ENCODE assay signal across 7 cellular contexts in the genomic region with DNA sequence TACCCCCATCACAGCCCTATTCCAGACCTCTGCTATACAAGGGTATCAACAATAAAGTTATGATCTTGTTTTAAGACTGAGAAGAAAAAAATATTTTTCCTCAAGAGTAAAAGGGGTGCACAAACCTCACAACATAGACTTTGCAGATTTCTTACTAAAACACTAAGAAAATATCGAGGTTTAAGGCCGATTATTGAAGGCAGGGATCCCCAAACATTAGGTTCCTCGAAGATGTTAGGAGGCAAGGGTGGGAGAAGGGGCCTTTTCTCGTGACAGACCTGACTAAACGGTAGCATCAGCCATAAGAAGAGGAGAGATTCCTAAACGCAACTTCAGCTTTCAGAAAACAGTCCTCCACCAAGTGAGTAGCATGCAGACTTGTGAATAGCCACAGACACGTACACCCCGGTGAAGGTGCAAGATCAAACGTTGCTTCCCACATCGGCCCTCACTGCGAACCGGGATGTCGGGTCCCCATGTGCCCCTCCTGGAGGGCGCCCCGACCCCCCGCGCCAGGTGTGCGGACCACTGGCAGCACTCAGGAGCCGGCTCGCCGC. TPM values are rescaled to one million over a fixed set of nuclear protein-coding genes. Genes with fewer than 3 reads are reported as not detected.
DNase-seq lines count a peak whose midpoint lies in the region; ATAC-seq and TF ChIP-seq lines count a peak whose summit lies in the region.

No MANE protein-coding gene starts in this region.

- TF ChIP-seq CTCF in fibroblast of mammary gland (conservative IDR thresholded peaks at IDR 0.05; ENCODE audit: control insufficient read depth, insufficient read depth, low read depth, low read length): no peak
- no peak for TF ChIP-seq CTCF in neural crest cell (conservative IDR thresholded peaks at IDR 0.05)

- H3K9me3 ChIP-seq in MG63: no peaks in the 10 kb centered on the region

- peaks cover 40% of the 10 kb centered on the region for H3K4me1 Mint-ChIP-seq in activated CD8-positive, alpha-beta T cell treated with anti-CD3 and anti-CD28 coated beads, Interleukin-2, amount 10 ng/mL, durations not matched to agents 7 days and 5 days (ENCODE audit: low read depth)
- peaks cover 46% of the 10 kb centered on the region for H3K4me1 Mint-ChIP-seq in neural crest cell

- peak overlapping the region; percentile 87 for H3K4me3 Mint-ChIP-seq in activated CD8-positive, alpha-beta T cell treated with anti-CD3 and anti-CD28 coated beads, Interleukin-2, amount 10 ng/mL, durations not matched to agents 7 days and 5 days
- peak overlapping the region; percentile 95 for H3K4me3 Mint-ChIP-seq in neural crest cell

- H3K36me3 Mint-ChIP-seq in activated CD8-positive, alpha-beta T cell treated with anti-CD3 and anti-CD28 coated beads, Interleukin-2, amount 10 ng/mL, durations not matched to agents 7 days and 5 days (ENCODE audit: low read depth): peaks cover 5% of the 10 kb centered on the region
- no peaks in the 10 kb centered on the region for H3K36me3 Mint-ChIP-seq in neural crest cell (ENCODE audit: low read depth)

- H3K27ac Mint-ChIP-seq in activated CD8-positive, alpha-beta T cell treated with anti-CD3 and anti-CD28 coated beads, Interleukin-2, amount 10 ng/mL, durations not matched to agents 7 days and 5 days: peak overlapping the region; percentile 85
- peak overlapping the region; percentile 57 for H3K27ac Mint-ChIP-seq in neural crest cell (ENCODE audit: unreplicated experiment)

- CTCF ChIA-PET in activated CD8-positive, alpha-beta T cell treated with anti-CD3 and anti-CD28 coated beads, Interleukin-2, amount 10 ng/mL, durations not matched to agents 7 days and 5 days (lab: Charles Lee): no interaction called here

- DNase-seq in ELF-1 (ENCODE audit: low read depth, low spot score) (peak; percentile 29), MG63 (no peak), fibroblast of mammary gland (ENCODE audit: low read depth) (peak; percentile 37), neural crest cell (ENCODE audit: low read depth, low spot score) (peak; percentile 7)
- peak; percentile 51 for DNase-seq in activated CD8-positive, alpha-beta T cell treated with anti-CD3 and anti-CD28 coated beads, Interleukin-2, amount 10 ng/mL, durations not matched to agents 7 days and 5 days

- H3K9me3 Mint-ChIP-seq in activated CD8-positive, alpha-beta T cell treated with anti-CD3 and anti-CD28 coated beads, Interleukin-2, amount 10 ng/mL, durations not matched to agents 7 days and 5 days (ENCODE audit: insufficient read depth): no peaks in the 10 kb centered on the region
- H3K9me3 Mint-ChIP-seq in neural crest cell: no peaks in the 10 kb centered on the region

- peak overlapping the region; percentile 80 for H3K4me3 ChIP-seq in MG63
- H3K4me3 ChIP-seq in fibroblast of mammary gland (ENCODE audit: control insufficient read depth, low read depth, low read length): peak overlapping the region; percentile 59

- no peaks in the 10 kb centered on the region for H3K36me3 ChIP-seq in MG63

- POLR2A ChIA-PET in activated CD8-positive, alpha-beta T cell treated with anti-CD3 and anti-CD28 coated beads, Interleukin-2, amount 10 ng/mL, durations not matched to agents 7 days and 5 days (lab: Charles Lee): interaction anchor here (0.7 to 1.4 kb wide), 4 partner anchors 28 to 163 kb away, joined by 3 to 5 read pairs (median 4); no protein-coding TSS in a partner anchor

- no peaks in the 10 kb centered on the region for H3K27me3 Mint-ChIP-seq in activated CD8-positive, alpha-beta T cell treated with anti-CD3 and anti-CD28 coated beads, Interleukin-2, amount 10 ng/mL, durations not matched to agents 7 days and 5 days (ENCODE audit: low read depth)
- H3K27me3 Mint-ChIP-seq in neural crest cell (ENCODE audit: low read depth): no peaks in the 10 kb centered on the region

- H3K27me3 ChIP-seq in MG63: no peaks in the 10 kb centered on the region

- peak; percentile 25 for ATAC-seq in GM21529 (IDR thresholded peaks at IDR 0.05; ENCODE audit: unreplicated experiment)
- ATAC-seq in activated CD8-positive, alpha-beta T cell treated with anti-CD3 and anti-CD28 coated beads, Interleukin-2, amount 10 ng/mL, durations not matched to agents 7 days and 5 days: peak; percentile 43
- no peak for ATAC-seq in GM21723 (IDR thresholded peaks at IDR 0.05; ENCODE audit: unreplicated experiment)

RNA-seq across cellular contexts. Expression of a gene that starts 0.7 kb away (rescaled TPM):
- total RNA-seq in MG63 (2014; rRNA removed; shearing (Covaris generic); ENCODE audit: low replicate concordance): 21.0 and 21.2 TPM in 2 replicates
- 10 to 100 TPM; 25.7 to 26.0 TPM for total RNA-seq in activated CD8-positive, alpha-beta T cell treated with anti-CD3 and anti-CD28 coated beads, Interleukin-2, amount 10 ng/mL, durations not matched to agents 7 days and 5 days
- total RNA-seq in neural crest cell: 38.2 and 42.2 TPM in 2 replicates

RNA-seq across cellular contexts. Expression of a gene that starts 0.8 kb away (rescaled TPM):
- total RNA-seq in MG63 (2014; rRNA removed; shearing (Covaris generic); ENCODE audit: low replicate concordance): 3.0 and 3.2 TPM in 2 replicates
- total RNA-seq in activated CD8-positive, alpha-beta T cell treated with anti-CD3 and anti-CD28 coated beads, Interleukin-2, amount 10 ng/mL, durations not matched to agents 7 days and 5 days: under 1 TPM; 0.34 to 0.76 TPM
- 7.7 and 8.7 TPM in 2 replicates for total RNA-seq in neural crest cell
